17 cellular contexts compared by ENCODE assay signal in genomic region chr14:94114589-94115067, GRCh38. TPM values are rescaled to one million over a fixed set of nuclear protein-coding genes. Genes with fewer than 3 reads are reported as not detected.
DNase-seq lines count a peak whose midpoint lies in the region; ATAC-seq and TF ChIP-seq lines count a peak whose summit lies in the region.
"Had no signal": no experiment of that assay in that cellular context is flagged by ENCODE, and none has a peak within 500 bp of the region (broad histone marks: within the 10 kb centered on the region; RNA-seq: fewer than 3 reads in every experiment).

No MANE protein-coding gene starts in this region.

- H3K27me3 ChIP-seq in breast epithelium (no peaks in the 10 kb centered on the region), mammary epithelial cell (ENCODE audit: insufficient read depth, low read length) (no peaks in the 10 kb centered on the region), gastroesophageal sphincter (peaks cover 10% of the 10 kb centered on the region), parathyroid adenoma (ENCODE audit: control insufficient read depth, insufficient read depth, low read length) (no peaks in the 10 kb centered on the region)

- in situ Hi-C loops in mammary epithelial cell (cut with MboI; ENCODE audit: low sequenced_read_pairs in 2 of 2) = no loop called here

- DNase-seq in breast epithelium (ENCODE audit: low spot score in 2 of 2) = peak in 1 of 2 donors; percentile 11
- DNase-seq in mammary epithelial cell = no peak
- peak; percentile 49 for DNase-seq in type B pancreatic cell (ENCODE audit: extremely low spot score, unreplicated experiment)
- DNase-seq in GOT3 (lab: John Stamatoyannopoulos, UW) = no peak
- DNase-seq in activated T-cell treated with anti-CD3 and anti-CD28 coated beads, Interleukin-2, amount 50 U/mL, for 1 hour = no peak
- DNase-seq: CD4-positive, CD25-positive, alpha-beta regulatory T cell; DMS79; HCEC 1CT; KBM-7; NCI-H2081; NCI-H526; T-helper 9 cell had no signal

- H3K4me1 ChIP-seq in breast epithelium (no peaks in the 10 kb centered on the region), mammary epithelial cell (ENCODE audit: insufficient read depth, low read length) (peaks cover 3% of the 10 kb centered on the region), gastroesophageal sphincter (peaks cover 0 to 32% (median 17%) of the 10 kb centered on the region in 3 donors), parathyroid adenoma (no peaks in the 10 kb centered on the region)

- H3K4me3 ChIP-seq in breast epithelium (peak overlapping the region in 1 of 3 donors; percentile 25), mammary epithelial cell (replicated peaks in 1 of 3; ENCODE audit: insufficient read depth in 1 of 3, low read depth in 2 of 3, low read length in 3 of 3) (no peak overlapping the region), gastroesophageal sphincter (no peak overlapping the region), parathyroid adenoma (ENCODE audit: low read depth, low read length) (no peak overlapping the region)

- intact Hi-C loops in breast epithelium (cut with DNase I; ENCODE audit: low total_unique reads) = no loop called here
- intact Hi-C loops in mammary epithelial cell (cut with micrococcal nuclease) = no loop called here

- H3K36me3 ChIP-seq in breast epithelium = no peaks in the 10 kb centered on the region
- no peaks in the 10 kb centered on the region for H3K36me3 ChIP-seq in mammary epithelial cell (ENCODE audit: insufficient read depth, low read length)
- H3K36me3 ChIP-seq in gastroesophageal sphincter = no peaks in the 10 kb centered on the region
- no peaks in the 10 kb centered on the region for H3K36me3 ChIP-seq in parathyroid adenoma (ENCODE audit: control insufficient read depth, insufficient read depth, low read length)

- H3K27ac Mint-ChIP-seq in type B pancreatic cell = no peak overlapping the region
- H3K27ac Mint-ChIP-seq: CD4-positive, CD25-positive, alpha-beta regulatory T cell had no signal

- ATAC-seq in gastroesophageal sphincter (no peak), HG03039 (IDR thresholded peaks at IDR 0.05; ENCODE audit: unreplicated experiment) (no peak)

- no peak overlapping the region for H3K4me3 Mint-ChIP-seq in type B pancreatic cell

- H3K4me2 ChIP-seq in mammary epithelial cell (ENCODE audit: insufficient read depth, low read depth, low read length) = no peak overlapping the region
- no peak overlapping the region for H3K4me2 ChIP-seq in parathyroid adenoma (ENCODE audit: low read length)

- BruUV-seq in mammary epithelial cell (replicated peaks; lab: Mats Ljungman, UMichigan) = no TSS peak

- no peaks in the 10 kb centered on the region for H4K20me1 ChIP-seq in mammary epithelial cell (ENCODE audit: insufficient read depth, low read length)

- CTCF ChIA-PET in mammary epithelial cell (lab: Charles Lee; ENCODE audit: low non-redundant PET) = no interaction called here

- no peaks in the 10 kb centered on the region for H3K9me3 Mint-ChIP-seq in type B pancreatic cell

- 90% methylated on average over 5 of the region's 5 CpGs for WGBS in mammary epithelial cell (ENCODE audit: low coverage, missing lambda C conversion rate)
- WGBS in gastroesophageal sphincter (ENCODE audit: low coverage in 1 of 2), 2 donors = 40 to 80% methylated on average over 1 to 4 of the region's 5 CpGs

- no peak for TF ChIP-seq EP300 in gastroesophageal sphincter (IDR thresholded peaks at IDR 0.05)

- peaks cover 7% of the 10 kb centered on the region for H3K4me1 Mint-ChIP-seq in type B pancreatic cell (ENCODE audit: unreplicated experiment)

- H3K9ac ChIP-seq in mammary epithelial cell (ENCODE audit: insufficient read depth, low read length) (no peak overlapping the region), parathyroid adenoma (no peak overlapping the region)

- peaks cover 10% of the 10 kb centered on the region for H3K27me3 Mint-ChIP-seq in type B pancreatic cell

- no peak overlapping the region for H2AFZ ChIP-seq in mammary epithelial cell (ENCODE audit: low read depth, low read length)
- peak overlapping the region; percentile 30 for H2AFZ ChIP-seq in parathyroid adenoma

- TF ChIP-seq POLR2A in breast epithelium (IDR thresholded peaks at IDR 0.05) = no peak
- no peak for TF ChIP-seq POLR2A in gastroesophageal sphincter (IDR thresholded peaks at IDR 0.05)

- dilution Hi-C loops in mammary epithelial cell (cut with HindIII; ENCODE audit: low sequenced_read_pairs) = no loop called here

- peaks cover 5 to 6% of the 10 kb centered on the region in 2 donors for H3K9me3 ChIP-seq in breast epithelium
- H3K9me3 ChIP-seq in mammary epithelial cell (replicated peaks; ENCODE audit: insufficient read depth, low read length) = no peaks in the 10 kb centered on the region
- peaks cover 0 to 7% (median 0%) of the 10 kb centered on the region in 3 donors for H3K9me3 ChIP-seq in gastroesophageal sphincter
- H3K9me3 ChIP-seq in parathyroid adenoma (ENCODE audit: control insufficient read depth, low read length) = no peaks in the 10 kb centered on the region

- H3K27ac ChIP-seq in breast epithelium (peak overlapping the region; percentile 12 to 87), mammary epithelial cell (ENCODE audit: insufficient read depth, low read depth, low read length) (no peak overlapping the region), gastroesophageal sphincter (peak overlapping the region in 3 of 4 donors; percentile 78 to 84 (median 80)), parathyroid adenoma (no peak overlapping the region)

- no peaks in the 10 kb centered on the region for H3K79me2 ChIP-seq in mammary epithelial cell (ENCODE audit: insufficient read depth, low read length)
- no peaks in the 10 kb centered on the region for H3K79me2 ChIP-seq in parathyroid adenoma

- H3K36me3 Mint-ChIP-seq in type B pancreatic cell = no peaks in the 10 kb centered on the region
- H3K36me3 Mint-ChIP-seq: CD4-positive, CD25-positive, alpha-beta regulatory T cell had no signal

- TF ChIP-seq CTCF in breast epithelium (IDR thresholded peaks at IDR 0.05) = no peak
- TF ChIP-seq CTCF in mammary epithelial cell (conservative IDR thresholded peaks at IDR 0.05 in 1 of 2, IDR thresholded peaks at IDR 0.05 in 1 of 2; ENCODE audit: extremely low read depth in 1 of 2, insufficient read depth in 1 of 2, low read depth in 1 of 2, low read length in 2 of 2) = no peak
- no peak for TF ChIP-seq CTCF in gastroesophageal sphincter (IDR thresholded peaks at IDR 0.05)
- TF ChIP-seq CTCF in parathyroid adenoma (IDR thresholded peaks at IDR 0.05) = no peak
- TF ChIP-seq CTCF in type B pancreatic cell (conservative IDR thresholded peaks at IDR 0.05) = no peak

RNA-seq across cellular contexts. Expression of gene IFI27, which starts 4.1 kb away (rescaled TPM):
- total RNA-seq in breast epithelium = 100 to 1,000 TPM; 101 to 196 (median 160) TPM
- 1 to 10 TPM in 1 of 2 donors, under 1 TPM in 1; 0.83 to 1.3 TPM for total RNA-seq in mammary epithelial cell
- 0.53 TPM for polyA plus RNA-seq in mammary epithelial cell
- not detected for polyA minus RNA-seq in mammary epithelial cell
- 100 to 1,000 TPM in 3 of 4 donors, 10 to 100 TPM in 1; 61.2 to 247 (median 175) TPM for total RNA-seq in gastroesophageal sphincter
- total RNA-seq in type B pancreatic cell (ENCODE audit: low replicate concordance) = 12.6 and 15.5 TPM in 2 replicates
- total RNA-seq: epithelial cell of proximal tubule had no signal

RNA-seq across cellular contexts. Expression of gene IFI27L2, which starts 14.8 kb away (rescaled TPM):
- total RNA-seq in breast epithelium (10 to 100 TPM; 74.2 to 98.8 (median 92.1) TPM), mammary epithelial cell (100 to 1,000 TPM in 1 of 2 donors, 10 to 100 TPM in 1; 68.0 to 122 TPM), gastroesophageal sphincter (10 to 100 TPM; 25.7 to 67.2 (median 52.2) TPM), type B pancreatic cell (ENCODE audit: low replicate concordance) (14.8 and 28.2 TPM in 2 replicates)
- polyA plus RNA-seq in mammary epithelial cell = 114 TPM
- 48.4 TPM for polyA minus RNA-seq in mammary epithelial cell

RNA-seq across cellular contexts. Expression of gene IFI27L1, which starts 33.5 kb away (rescaled TPM):
- total RNA-seq in breast epithelium (10 to 100 TPM in 2 of 3 donors, 1 to 10 TPM in 1; 6.6 to 14.5 (median 10.6) TPM), mammary epithelial cell (10 to 100 TPM; 11.2 to 28.5 TPM), gastroesophageal sphincter (1 to 10 TPM; 3.4 to 9.3 (median 7.4) TPM), type B pancreatic cell (ENCODE audit: low replicate concordance) (15.6 and 36.8 TPM in 2 replicates)
- polyA plus RNA-seq in mammary epithelial cell = 33.6 TPM
- 18.6 TPM for polyA minus RNA-seq in mammary epithelial cell

RNA-seq across cellular contexts. Expression of gene DDX24, which starts 33.6 kb away (rescaled TPM):
- total RNA-seq in breast epithelium = 100 to 1,000 TPM; 156 to 201 (median 172) TPM
- total RNA-seq in mammary epithelial cell = 100 to 1,000 TPM in 1 of 2 donors, 10 to 100 TPM in 1; 94.7 to 156 TPM
- polyA plus RNA-seq in mammary epithelial cell = 163 TPM
- 119 TPM for polyA minus RNA-seq in mammary epithelial cell
- 100 to 1,000 TPM; 182 to 252 (median 201) TPM for total RNA-seq in gastroesophageal sphincter
- 127 and 156 TPM in 2 replicates for total RNA-seq in type B pancreatic cell (ENCODE audit: low replicate concordance)

RNA-seq across cellular contexts. Expression of gene PPP4R4, which starts 59.5 kb away (rescaled TPM):
- 1 to 10 TPM in 2 of 3 donors, under 1 TPM in 1; 0.48 to 7.9 (median 7.2) TPM for total RNA-seq in breast epithelium
- total RNA-seq in mammary epithelial cell = 10 to 100 TPM in 1 of 2 donors, 1 to 10 TPM in 1; 6.3 to 19.3 TPM
- polyA plus RNA-seq in mammary epithelial cell = 5.4 TPM
- 0.72 TPM for polyA minus RNA-seq in mammary epithelial cell
- 1 to 10 TPM in 2 of 4 donors, under 1 TPM in 2; 0.12 to 6.5 (median 1.4) TPM for total RNA-seq in gastroesophageal sphincter
- 1.3 and 1.9 TPM in 2 replicates for total RNA-seq in type B pancreatic cell (ENCODE audit: low replicate concordance)
- total RNA-seq: osteocyte had no signal

Comparison
In these comparisons a context has a peak if more than half of its experiments do, and no peak if none do; other contexts are left out.
1. H3K27ac ChIP-seq: peak in breast epithelium (2 of 2) and gastroesophageal sphincter (3 of 4); none in mammary epithelial cell (single experiment) and parathyroid adenoma (single experiment).